1 cellular context compared by ENCODE assay signal in genomic region chr1:198173832-198174231, GRCh38.
TF ChIP-seq lines count a peak whose summit lies in the region.

No MANE protein-coding gene starts in this region.

TF ChIP-seq in SK-N-SH, 30 proteins besides CTCF, POLR2A, EP300 and RAD21 (continued from another document):
- TF ChIP-seq MAX (IDR thresholded peaks at IDR 0.05; ENCODE audit: low read depth) (no peak), IRF3 (IDR thresholded peaks at IDR 0.05; ENCODE audit: low read depth, low read length) (no peak), JUND (IDR thresholded peaks at IDR 0.05) (no peak)
TF ChIP-seq in SK-N-SH: peak in this region for 0.
